In the genomic region with DNA sequence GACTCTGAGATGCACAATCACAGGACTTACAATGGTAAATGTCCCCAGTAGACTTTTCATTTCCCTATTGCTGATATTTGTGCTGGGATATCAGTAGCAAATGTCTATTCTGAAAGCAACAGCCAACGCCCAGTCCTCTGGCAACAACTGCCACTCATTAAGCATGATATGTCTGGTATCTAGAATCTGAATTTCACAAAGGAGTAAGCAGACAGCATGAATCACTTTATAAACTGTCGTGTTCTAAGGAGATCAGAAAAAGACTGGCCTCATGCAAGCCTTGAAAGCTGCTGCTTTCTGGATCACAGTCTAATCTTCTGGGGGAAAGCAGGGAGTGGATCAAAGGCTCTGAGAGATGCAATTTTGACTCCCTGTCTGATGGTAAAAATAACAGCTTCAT, we compare ENCODE assay signal across 20 cellular contexts.
DNase-seq lines count a peak whose midpoint lies in the region; ATAC-seq and TF ChIP-seq lines count a peak whose summit lies in the region.
"Had no signal": no experiment of that assay in that cellular context is flagged by ENCODE, and none has a peak within 500 bp of the region (broad histone marks: within the 10 kb centered on the region; RNA-seq: fewer than 3 reads in every experiment).

No MANE protein-coding gene starts in this region.

- no peaks in the 10 kb centered on the region for H3K9me1 ChIP-seq in IMR-90 (ENCODE audit: insufficient read depth, low read length)

- POLR2A ChIA-PET in IMR-90 (lab: Charles Lee; ENCODE audit: unreplicated experiment) = no interaction called here

- H2AFZ ChIP-seq in ACC112 (ENCODE audit: low read length, unreplicated experiment) = peak overlapping the region; percentile 88
- peak overlapping the region; percentile 61 for H2AFZ ChIP-seq in IMR-90 (replicated peaks; ENCODE audit: low read length, poor library complexity)

- H3K18ac ChIP-seq in IMR-90 (ENCODE audit: low read depth, low read length) = no peak overlapping the region

- H3K79me2 ChIP-seq in ACC112 (ENCODE audit: control insufficient read depth, insufficient read depth, low read length, unreplicated experiment) = no peaks in the 10 kb centered on the region

- no peak overlapping the region; a peak in 1 of 4 replicates for H4K8ac ChIP-seq in IMR-90 (ENCODE audit: low read depth in 2 of 2, low read length in 2 of 2)

- H3K79me1 ChIP-seq in IMR-90 (ENCODE audit: low read depth in 1 of 2, low read length in 2 of 2) = no peaks in the 10 kb centered on the region

- H3K4ac ChIP-seq in IMR-90 (ENCODE audit: low read depth, low read length) = peak overlapping the region; percentile 29; the same call in 1 of the 2 replicates

- H3K36me3 ChIP-seq in ACC112 (ENCODE audit: insufficient read depth, low read length) (no peaks in the 10 kb centered on the region), IMR-90 (ENCODE audit: control insufficient read depth, insufficient read depth, low read length) (no peaks in the 10 kb centered on the region), mesodermal cell (ENCODE audit: control insufficient read depth, insufficient read depth, low read length) (no peaks in the 10 kb centered on the region), adrenal gland (replicated peaks in 1 of 2) (no peaks in the 10 kb centered on the region)
- H3K36me3 ChIP-seq: HAP-1, left ventricle myocardium inferior, SJCRH30 had no signal

- peak; percentile 59 for ATAC-seq in IMR-90 (ENCODE audit: low read depth)
- ATAC-seq: activated CD4-positive, alpha-beta T cell treated with anti-CD3 and anti-CD28 coated beads for 36 hours; naive thymus-derived CD4-positive, alpha-beta T cell; stimulated activated naive CD8-positive, alpha-beta T cell treated with anti-CD3 and anti-CD28 coated beads, Interleukin-15, Interleukin-2, amounts not matched to agents 100 U/mL and 50 U/mL, for 24 hours had no signal

- no peak overlapping the region; the same call in 1 of the 2 replicates for H3K23ac ChIP-seq in IMR-90 (ENCODE audit: low read depth, low read length)

- H3K4me3 ChIP-seq in ACC112 (ENCODE audit: low read depth, low read length) = peak overlapping the region; percentile 58
- no peak overlapping the region for H3K4me3 ChIP-seq in IMR-90 (ENCODE audit: insufficient read depth, low read depth, low read length)
- H3K4me3 ChIP-seq in choroid plexus epithelial cell (ENCODE audit: low read depth, low read length) = no peak overlapping the region
- no peak overlapping the region for H3K4me3 ChIP-seq in mesodermal cell (ENCODE audit: extremely low read depth, insufficient read depth, low read length, poor library complexity, severe bottlenecking)
- no peak overlapping the region for H3K4me3 ChIP-seq in adrenal gland
- H3K4me3 ChIP-seq: HAP-1, left ventricle myocardium inferior, SJCRH30 had no signal

- peak; percentile 24 for DNase-seq in IMR-90
- peak; percentile 1 for DNase-seq in choroid plexus epithelial cell (ENCODE audit: low read depth)
- no peak for DNase-seq in activated CD4-positive, alpha-beta T cell treated with anti-CD3 and anti-CD28 coated beads, Interleukin-2, amount 50 U/mL, for 1 hour
- no peak for DNase-seq in adrenal gland
- DNase-seq in SIG-M5 (lab: John Stamatoyannopoulos, UW) = no peak
- DNase-seq in activated CD4-positive, CD25-positive, alpha-beta regulatory T cell treated with anti-CD3 and anti-CD28 coated beads, Interleukin-2, amount 50 U/mL, for 72 hours = no peak
- DNase-seq: activated CD4-positive, alpha-beta T cell treated with anti-CD3 and anti-CD28 coated beads for 36 hours; activated CD8-positive, alpha-beta memory T cell treated with anti-CD3 and anti-CD28 coated beads, Interleukin-2, amount 50 U/mL, for 4 hours; activated gamma-delta T cell treated with Interleukin-2 at 50 U/mL for 16 hours; dermis blood vessel endothelial cell; left ventricle myocardium inferior; naive thymus-derived CD4-positive, alpha-beta T cell; NCI-H2029; NCI-H510A; SJCRH30; stimulated activated naive CD8-positive, alpha-beta T cell treated with anti-CD3 and anti-CD28 coated beads, Interleukin-15, Interleukin-2, amounts not matched to agents 100 U/mL and 50 U/mL, for 24 hours; T-helper 9 cell had no signal

- TF ChIP-seq POLR2A in IMR-90 (IDR thresholded peaks at IDR 0.05; ENCODE audit: low read depth, low read length) = no peak
- no peak for TF ChIP-seq POLR2A in adrenal gland (IDR thresholded peaks at IDR 0.05)

- H3K27ac ChIP-seq in ACC112 (ENCODE audit: low read depth, low read length) (peak overlapping the region; percentile 69), IMR-90 (ENCODE audit: insufficient read depth, low read length) (no peak overlapping the region), mesodermal cell (ENCODE audit: low read depth, low read length, severe bottlenecking) (peak overlapping the region; percentile 51), adrenal gland (no peak overlapping the region)
- H3K27ac ChIP-seq: left ventricle myocardium inferior, SJCRH30 had no signal

- no TSS peak for BruUV-seq in IMR-90 (replicated peaks; lab: Mats Ljungman, UMichigan)

- H3K14ac ChIP-seq in IMR-90 (replicated peaks; ENCODE audit: low read depth, low read length) = peak overlapping the region; percentile 29; the same call in 1 of the 2 replicates

- H3K4me1 ChIP-seq in ACC112 (ENCODE audit: control insufficient read depth, insufficient read depth, low read length, unreplicated experiment) (peaks cover 26% of the 10 kb centered on the region), IMR-90 (ENCODE audit: control insufficient read depth, insufficient read depth, low read length) (no peaks in the 10 kb centered on the region), mesodermal cell (ENCODE audit: control insufficient read depth, insufficient read depth, low read length, poor library complexity, severe bottlenecking) (peaks cover 21% of the 10 kb centered on the region), adrenal gland (replicated peaks in 1 of 2) (no peaks in the 10 kb centered on the region)
- H3K4me1 ChIP-seq: HAP-1, left ventricle myocardium inferior had no signal

- H4K91ac ChIP-seq in IMR-90 (ENCODE audit: insufficient read depth, low read depth, low read length) = peak overlapping the region; percentile 68; the same call in 1 of the 2 replicates

- dilution Hi-C loops in IMR-90 (cut with HindIII; ENCODE audit: low sequenced_read_pairs, unreplicated experiment) = no loop called here

- WGBS in IMR-90 (ENCODE audit: extremely low coverage in 2 of 2, insufficient read length in 1 of 2), 2 experiments = 0% methylated on average over 1 of the region's 2 CpGs; no CpG with 5 or more reads in 1 of the 2 experiments
- WGBS in mesodermal cell (ENCODE audit: insufficient coverage in 2 of 2), 2 experiments = 66 to 75% methylated on average over 1 to 2 of the region's 2 CpGs
- WGBS in adrenal gland, 4 donors = 24 to 39% (median 25%) methylated on average over 2 of the region's 2 CpGs

- CTCF ChIA-PET in IMR-90 (lab: Yijun Ruan, JAX) = interaction anchor here (0.8 kb wide), 1 partner anchor 121 kb away, joined by 3 read pairs; no protein-coding TSS in a partner anchor

- H3K4me2 ChIP-seq in IMR-90 (ENCODE audit: low read depth, low read length) = peak overlapping the region; percentile 64; the same call in 1 of the 2 replicates

- H2BK5ac ChIP-seq in IMR-90 (ENCODE audit: low read depth, low read length, poor library complexity, severe bottlenecking) = no peak overlapping the region

- intact Hi-C loops in IMR-90 (cut with micrococcal nuclease) = no loop called here
- intact Hi-C loops in adrenal gland (cut with DNase I) = no loop called here

- no peak overlapping the region for H2AK5ac ChIP-seq in IMR-90 (ENCODE audit: low read depth, low read length)

- TF ChIP-seq RAD21 in IMR-90 (IDR thresholded peaks at IDR 0.05; ENCODE audit: low read length) = no peak

- H3K27me3 ChIP-seq in ACC112 (ENCODE audit: insufficient read depth, low read length) (no peaks in the 10 kb centered on the region), IMR-90 (ENCODE audit: control insufficient read depth, insufficient read depth, low read length) (no peaks in the 10 kb centered on the region), adrenal gland (no peaks in the 10 kb centered on the region)
- H3K27me3 ChIP-seq: SJCRH30 had no signal

- no peaks in the 10 kb centered on the region for H4K20me1 ChIP-seq in IMR-90 (ENCODE audit: insufficient read depth, low read length)

- H2BK120ac ChIP-seq in IMR-90 (ENCODE audit: low read depth, low read length) = peak overlapping the region; percentile 53

- no peak overlapping the region for H4K5ac ChIP-seq in IMR-90 (ENCODE audit: low read depth, low read length)

- TF ChIP-seq CTCF in IMR-90 (conservative IDR thresholded peaks at IDR 0.05; ENCODE audit: low read depth, low read length) = no peak
- TF ChIP-seq CTCF in choroid plexus epithelial cell (conservative IDR thresholded peaks at IDR 0.05; ENCODE audit: low read depth, low read length) = no peak
- TF ChIP-seq CTCF in adrenal gland (IDR thresholded peaks at IDR 0.05) = no peak

- peak overlapping the region; percentile 83 for H2AK9ac ChIP-seq in IMR-90 (replicated peaks; ENCODE audit: low read depth, low read length, poor library complexity)

- H2BK15ac ChIP-seq in IMR-90 (ENCODE audit: low read depth, low read length) = peak overlapping the region; percentile 56; the same call in 1 of the 3 replicates

- H2BK20ac ChIP-seq in IMR-90 (ENCODE audit: low read depth, low read length) = peak overlapping the region; percentile 42

- no peaks in the 10 kb centered on the region for H3K9me3 ChIP-seq in IMR-90 (ENCODE audit: control insufficient read depth, insufficient read depth, low read length)
- H3K9me3 ChIP-seq in mesodermal cell (ENCODE audit: control insufficient read depth, low read length) = no peaks in the 10 kb centered on the region
- H3K9me3 ChIP-seq in adrenal gland (replicated peaks in 1 of 3) = no peaks in the 10 kb centered on the region
- H3K9me3 ChIP-seq: HAP-1, left ventricle myocardium inferior, SJCRH30 had no signal

- H3K56ac ChIP-seq in IMR-90 (ENCODE audit: extremely low read depth, insufficient read depth, low read length) = peak overlapping the region; percentile 17; the same call in 1 of the 2 replicates

- in situ Hi-C loops in IMR-90 (cut with MboI; ENCODE audit: low sequenced_read_pairs) = no loop called here

- no peak overlapping the region for H3K9ac ChIP-seq in IMR-90 (ENCODE audit: low read depth, low read length)

TF ChIP-seq in IMR-90, 13 proteins besides CTCF, POLR2A, EP300 and RAD21 (continues in another document):
- TF ChIP-seq RCOR1 (IDR thresholded peaks at IDR 0.05; ENCODE audit: insufficient replicate concordance, low read length) (no peak), NFE2L2 (IDR thresholded peaks at IDR 0.05; ENCODE audit: low read depth, low read length) (no peak), MAZ (IDR thresholded peaks at IDR 0.05; ENCODE audit: borderline replicate concordance, low read depth, low read length) (no peak), MAFK (IDR thresholded peaks at IDR 0.05; ENCODE audit: low read depth, low read length) (no peak), FOS (IDR thresholded peaks at IDR 0.05; ENCODE audit: low read depth, low read length) (no peak), CEBPB (IDR thresholded peaks at IDR 0.05; ENCODE audit: low read depth, low read length) (no peak)

Comparison
In these comparisons a context has a peak if more than half of its experiments do, and no peak if none do; other contexts are left out.
1. H3K27ac ChIP-seq: peak in ACC112 (single experiment) and mesodermal cell (single experiment); none in IMR-90 (single experiment) and adrenal gland (0 of 5).
2. DNase-seq: peak in IMR-90 (single experiment) and choroid plexus epithelial cell (single experiment); none in activated CD4-positive, alpha-beta T cell treated with anti-CD3 and anti-CD28 coated beads, Interleukin-2, amount 50 U/mL, for 1 hour (single experiment), adrenal gland (0 of 7), SIG-M5 (single experiment) and activated CD4-positive, CD25-positive, alpha-beta regulatory T cell treated with anti-CD3 and anti-CD28 coated beads, Interleukin-2, amount 50 U/mL, for 72 hours (single experiment).